Comparison of ENCODE assay signal across 3 cellular contexts in genomic region chr11:32432565-32433248, GRCh38.
TF ChIP-seq lines count a peak whose summit lies in the region.

No MANE protein-coding gene starts in this region.

TF ChIP-seq in SK-N-SH, 30 proteins besides CTCF, POLR2A, EP300 and RAD21:
- TF ChIP-seq MAX (IDR thresholded peaks at IDR 0.05; ENCODE audit: low read depth) (no peak), ELF1 (IDR thresholded peaks at IDR 0.05) (no peak), CHD2 (IDR thresholded peaks at IDR 0.05; ENCODE audit: low read length, partially characterized antibody) (no peak), RXRA (IDR thresholded peaks at IDR 0.05; ENCODE audit: borderline replicate concordance, low read depth) (no peak)

TF ChIP-seq in SK-N-SH treated with all-trans-retinoic acid at 6 μM for 48 hours, 23 proteins besides CTCF, POLR2A, EP300 and RAD21:
- TF ChIP-seq ESRRG (CRISPR knock-in tag; IDR thresholded peaks at IDR 0.05) (no peak), ZNF8 (CRISPR knock-in tag; IDR thresholded peaks at IDR 0.05) (no peak), PATZ1 (CRISPR knock-in tag; IDR thresholded peaks at IDR 0.05; ENCODE audit: borderline replicate concordance) (no peak), CSDC2 (CRISPR knock-in tag; IDR thresholded peaks at IDR 0.05) (no peak), POU6F1 (CRISPR knock-in tag; IDR thresholded peaks at IDR 0.05; ENCODE audit: borderline replicate concordance, low read depth) (no peak), BACH2 (CRISPR knock-in tag; IDR thresholded peaks at IDR 0.05; ENCODE audit: borderline replicate concordance) (no peak)

TF ChIP-seq in WTC11, 78 proteins besides CTCF, POLR2A, EP300 and RAD21:
- no peak for TF ChIP-seq FOXP4 (CRISPR knock-in tag; IDR thresholded peaks at IDR 0.05)
- no peak for TF ChIP-seq NR1H2 (CRISPR knock-in tag; IDR thresholded peaks at IDR 0.05)
- TF ChIP-seq OVOL2 (CRISPR knock-in tag; IDR thresholded peaks at IDR 0.05; ENCODE audit: borderline replicate concordance) = no peak
- TF ChIP-seq SP1 (CRISPR knock-in tag; conservative IDR thresholded peaks at IDR 0.05) = no peak
- TF ChIP-seq ZNF317 (CRISPR knock-in tag; IDR thresholded peaks at IDR 0.05; ENCODE audit: borderline replicate concordance, low read depth) = no peak
- no peak for TF ChIP-seq MLX (CRISPR knock-in tag; IDR thresholded peaks at IDR 0.05)
- TF ChIP-seq IRF2 (CRISPR knock-in tag; IDR thresholded peaks at IDR 0.05; ENCODE audit: borderline replicate concordance, low read depth) = no peak
- TF ChIP-seq NFATC4 (CRISPR knock-in tag; IDR thresholded peaks at IDR 0.05) = no peak
- TF ChIP-seq ZNF121 (CRISPR knock-in tag; IDR thresholded peaks at IDR 0.05) = no peak
- TF ChIP-seq ZNF423 (CRISPR knock-in tag; IDR thresholded peaks at IDR 0.05) = no peak
- TF ChIP-seq ZNF263 (CRISPR knock-in tag; IDR thresholded peaks at IDR 0.05; ENCODE audit: low read depth) = no peak
- no peak for TF ChIP-seq USF2 (CRISPR knock-in tag; IDR thresholded peaks at IDR 0.05)
- no peak for TF ChIP-seq ELF4 (CRISPR knock-in tag; IDR thresholded peaks at IDR 0.05; ENCODE audit: low read depth)
- no peak for TF ChIP-seq ZBTB43 (CRISPR knock-in tag; IDR thresholded peaks at IDR 0.05)
- TF ChIP-seq TP53 (CRISPR knock-in tag; IDR thresholded peaks at IDR 0.05) = no peak
- TF ChIP-seq CDX4 (CRISPR knock-in tag; IDR thresholded peaks at IDR 0.05; ENCODE audit: borderline replicate concordance) = no peak
- no peak for TF ChIP-seq AR (CRISPR knock-in tag; IDR thresholded peaks at IDR 0.05)
- no peak for TF ChIP-seq E2F5 (CRISPR knock-in tag; IDR thresholded peaks at IDR 0.05)
